Comparison of ENCODE assay signal across 12 cellular contexts in the genomic region with DNA sequence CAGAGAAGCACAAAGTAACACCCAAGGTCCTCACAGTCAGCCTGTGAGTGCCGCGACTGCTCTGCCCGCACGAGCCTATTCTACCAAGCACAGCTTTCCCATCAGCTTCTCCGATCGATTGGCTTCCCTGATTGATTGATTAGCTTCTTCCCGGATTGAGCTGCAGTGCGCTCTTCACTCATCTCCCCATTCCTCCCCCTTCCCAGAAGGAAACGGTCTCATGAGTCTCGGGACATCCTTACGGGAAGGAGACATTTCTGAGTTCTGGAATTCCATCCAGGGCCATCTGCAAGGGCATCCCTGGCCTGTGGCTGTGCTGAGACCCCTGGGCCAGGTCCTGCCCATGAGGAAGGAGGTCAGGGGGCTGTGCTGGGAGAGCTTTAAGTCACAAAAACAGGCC. TPM values are rescaled to one million over a fixed set of nuclear protein-coding genes. Genes with fewer than 3 reads are reported as not detected.
DNase-seq lines count a peak whose midpoint lies in the region; ATAC-seq and TF ChIP-seq lines count a peak whose summit lies in the region.
"Had no signal": no experiment of that assay in that cellular context is flagged by ENCODE, and none has a peak within 500 bp of the region (broad histone marks: within the 10 kb centered on the region; RNA-seq: fewer than 3 reads in every experiment).

No MANE protein-coding gene starts in this region.

- CTCF ChIA-PET in activated B cell treated with CpG ODN at 0.5 μM for 24 hours (lab: Charles Lee) = interaction anchor here (0.5 to 2.4 kb wide), 3 partner anchors 24 to 92 kb away, joined by 3 to 11 read pairs (median 4); no protein-coding TSS in a partner anchor

- no peaks in the 10 kb centered on the region for H3K27me3 ChIP-seq in lower lobe of right lung (ENCODE audit: low read depth)

- H3K36me3 Mint-ChIP-seq in activated T-cell treated with anti-CD3 and anti-CD28 coated beads, Interleukin-2, amount 50 U/mL, for 72 hours (ENCODE audit: insufficient read depth in 2 of 2) = no peaks in the 10 kb centered on the region
- H3K36me3 Mint-ChIP-seq in activated T-cell treated with anti-CD3 and anti-CD28 coated beads, Interleukin-2, amount 50 U/mL, for 4 hours (ENCODE audit: insufficient read depth) = no peaks in the 10 kb centered on the region
- H3K36me3 Mint-ChIP-seq in activated B cell treated with CpG ODN at 0.5 μM for 24 hours (ENCODE audit: low read depth) (peaks cover 5% of the 10 kb centered on the region), type B pancreatic cell (no peaks in the 10 kb centered on the region)
- H3K36me3 Mint-ChIP-seq: activated naive CD4-positive, alpha-beta T cell treated with anti-CD3 and anti-CD28 coated beads, Interleukin-2, amount 50 U/mL, for 72 hours had no signal

- peaks cover 89% of the 10 kb centered on the region for H3K4me1 ChIP-seq in lower lobe of right lung

- TF ChIP-seq CTCF in activated B cell treated with CpG ODN at 0.5 μM for 24 hours (IDR thresholded peaks at IDR 0.05) = no peak
- TF ChIP-seq CTCF in lower lobe of right lung (IDR thresholded peaks at IDR 0.05) = no peak
- TF ChIP-seq CTCF in type B pancreatic cell (conservative IDR thresholded peaks at IDR 0.05) = no peak

- H3K4me3 Mint-ChIP-seq in activated T-cell treated with anti-CD3 and anti-CD28 coated beads, Interleukin-2, amount 50 U/mL, for 72 hours = peak overlapping the region; percentile 3 to 17
- no peak overlapping the region for H3K4me3 Mint-ChIP-seq in activated T-cell treated with anti-CD3 and anti-CD28 coated beads, Interleukin-2, amount 50 U/mL, for 4 hours
- H3K4me3 Mint-ChIP-seq in activated B cell treated with CpG ODN at 0.5 μM for 24 hours (peak overlapping the region; percentile 68), type B pancreatic cell (peak overlapping the region; percentile 42)

- no peaks in the 10 kb centered on the region for H3K9me3 Mint-ChIP-seq in activated T-cell treated with anti-CD3 and anti-CD28 coated beads, Interleukin-2, amount 50 U/mL, for 72 hours
- H3K9me3 Mint-ChIP-seq in activated T-cell treated with anti-CD3 and anti-CD28 coated beads, Interleukin-2, amount 50 U/mL, for 4 hours = no peaks in the 10 kb centered on the region
- H3K9me3 Mint-ChIP-seq in activated B cell treated with CpG ODN at 0.5 μM for 24 hours (no peaks in the 10 kb centered on the region), type B pancreatic cell (no peaks in the 10 kb centered on the region)
- H3K9me3 Mint-ChIP-seq: activated naive CD4-positive, alpha-beta T cell treated with anti-CD3 and anti-CD28 coated beads, Interleukin-2, amount 50 U/mL, for 72 hours had no signal

- peak overlapping the region; percentile 77 for H3K27ac ChIP-seq in lower lobe of right lung

- H3K36me3 ChIP-seq in lower lobe of right lung = peaks cover 20% of the 10 kb centered on the region

- POLR2A ChIA-PET in activated B cell treated with CpG ODN at 0.5 μM for 24 hours (lab: Charles Lee) = interaction anchor here (0.9 to 1.3 kb wide), 5 partner anchors 9 to 90 kb away, joined by 4 to 8 read pairs (median 6); partner anchors contain the start of genes PIEZO1 and TRAPPC2L

- H3K4me1 Mint-ChIP-seq in activated T-cell treated with anti-CD3 and anti-CD28 coated beads, Interleukin-2, amount 50 U/mL, for 72 hours (ENCODE audit: low read depth) = peaks cover 32% of the 10 kb centered on the region
- H3K4me1 Mint-ChIP-seq in activated T-cell treated with anti-CD3 and anti-CD28 coated beads, Interleukin-2, amount 50 U/mL, for 4 hours (ENCODE audit: low read depth) = peaks cover 36% of the 10 kb centered on the region
- peaks cover 56% of the 10 kb centered on the region for H3K4me1 Mint-ChIP-seq in activated B cell treated with CpG ODN at 0.5 μM for 24 hours
- peaks cover 28% of the 10 kb centered on the region for H3K4me1 Mint-ChIP-seq in type B pancreatic cell (ENCODE audit: unreplicated experiment)

- no peaks in the 10 kb centered on the region for H3K27me3 Mint-ChIP-seq in activated T-cell treated with anti-CD3 and anti-CD28 coated beads, Interleukin-2, amount 50 U/mL, for 72 hours (ENCODE audit: low read depth)
- no peaks in the 10 kb centered on the region for H3K27me3 Mint-ChIP-seq in activated T-cell treated with anti-CD3 and anti-CD28 coated beads, Interleukin-2, amount 50 U/mL, for 4 hours (ENCODE audit: low read depth)
- H3K27me3 Mint-ChIP-seq in activated B cell treated with CpG ODN at 0.5 μM for 24 hours (no peaks in the 10 kb centered on the region), type B pancreatic cell (no peaks in the 10 kb centered on the region)

- no peak overlapping the region for H3K4me3 ChIP-seq in lower lobe of right lung

- intact Hi-C loops in activated B cell treated with CpG ODN at 0.5 μM for 24 hours (cut with micrococcal nuclease) (loop anchor here (2.0 kb wide), 1 partner anchor 14 kb away; no protein-coding TSS in a partner anchor), lower lobe of right lung (cut with DNase I) (no loop called here)

- H3K9me3 ChIP-seq in lower lobe of right lung = no peaks in the 10 kb centered on the region

- no peak for ATAC-seq in activated T-cell treated with anti-CD3 and anti-CD28 coated beads, Interleukin-2, amount 50 U/mL, for 72 hours (replicated peaks in 1 of 2)
- ATAC-seq in activated T-cell treated with anti-CD3 and anti-CD28 coated beads, Interleukin-2, amount 50 U/mL, for 4 hours = no peak
- no peak for ATAC-seq in activated B cell treated with CpG ODN at 0.5 μM for 24 hours (ENCODE audit: low read depth)
- no peak for ATAC-seq in lower lobe of right lung
- ATAC-seq: activated naive CD4-positive, alpha-beta T cell treated with anti-CD3 and anti-CD28 coated beads, Interleukin-2, amount 50 U/mL, for 72 hours; HepG2 had no signal

- peak overlapping the region; percentile 26 for H3K27ac Mint-ChIP-seq in activated T-cell treated with anti-CD3 and anti-CD28 coated beads, Interleukin-2, amount 50 U/mL, for 72 hours
- H3K27ac Mint-ChIP-seq in activated B cell treated with CpG ODN at 0.5 μM for 24 hours = peak overlapping the region; percentile 73
- peak overlapping the region; percentile 37 for H3K27ac Mint-ChIP-seq in type B pancreatic cell
- H3K27ac Mint-ChIP-seq: activated naive CD4-positive, alpha-beta T cell treated with anti-CD3 and anti-CD28 coated beads, Interleukin-2, amount 50 U/mL, for 72 hours had no signal

- no peak for DNase-seq in activated T-cell treated with anti-CD3 and anti-CD28 coated beads, Interleukin-2, amount 50 U/mL, for 72 hours
- DNase-seq in activated T-cell treated with anti-CD3 and anti-CD28 coated beads, Interleukin-2, amount 50 U/mL, for 4 hours = no peak
- DNase-seq in activated B cell treated with CpG ODN at 0.5 μM for 24 hours (no peak), lower lobe of right lung (no peak), type B pancreatic cell (ENCODE audit: extremely low spot score, unreplicated experiment) (no peak), NCI-H1436 treated with DMSO at 0.1 percent for 48 hours (lab: John Stamatoyannopoulos, UW) (no peak), NCI-H526 treated with DMSO at 0.1 percent for 48 hours (lab: John Stamatoyannopoulos, UW) (no peak), T-helper 1 cell (no peak)
- DNase-seq: MV-4-11; NK-92 treated with Interleukin-12 subunit alpha and Interleukin-12 subunit beta, amount 100 ng/mL, for 24 hours had no signal

RNA-seq across cellular contexts. Expression of gene PIEZO1, which starts 18.0 kb away (rescaled TPM):
- total RNA-seq in activated T-cell treated with anti-CD3 and anti-CD28 coated beads, Interleukin-2, amount 50 U/mL, for 72 hours = 100 to 1,000 TPM in 1 of 2 donors, 10 to 100 TPM in 1; 94.1 to 141 TPM
- total RNA-seq in activated T-cell treated with anti-CD3 and anti-CD28 coated beads, Interleukin-2, amount 50 U/mL, for 4 hours = 100 to 1,000 TPM; 116 to 171 (median 139) TPM
- 75.2 and 85.9 TPM in 2 replicates for total RNA-seq in activated B cell treated with CpG ODN at 0.5 μM for 24 hours
- total RNA-seq in lower lobe of right lung = 164 TPM
- 33.3 and 94.7 TPM in 2 replicates for total RNA-seq in type B pancreatic cell (ENCODE audit: low replicate concordance)

RNA-seq across cellular contexts. Expression of gene CDT1, which starts 36.6 kb away (rescaled TPM):
- 100 to 1,000 TPM; 167 to 172 TPM for total RNA-seq in activated T-cell treated with anti-CD3 and anti-CD28 coated beads, Interleukin-2, amount 50 U/mL, for 72 hours
- total RNA-seq in activated T-cell treated with anti-CD3 and anti-CD28 coated beads, Interleukin-2, amount 50 U/mL, for 4 hours = 10 to 100 TPM; 81.0 to 96.4 (median 87.2) TPM
- total RNA-seq in activated B cell treated with CpG ODN at 0.5 μM for 24 hours = 4.3 and 5.5 TPM in 2 replicates
- 3.5 TPM for total RNA-seq in lower lobe of right lung
- 17.7 and 36.8 TPM in 2 replicates for total RNA-seq in type B pancreatic cell (ENCODE audit: low replicate concordance)

RNA-seq across cellular contexts. Expression of gene APRT, which starts 44.8 kb away (rescaled TPM):
- 100 to 1,000 TPM; 116 to 139 TPM for total RNA-seq in activated T-cell treated with anti-CD3 and anti-CD28 coated beads, Interleukin-2, amount 50 U/mL, for 72 hours
- 100 to 1,000 TPM; 534 to 566 (median 566) TPM for total RNA-seq in activated T-cell treated with anti-CD3 and anti-CD28 coated beads, Interleukin-2, amount 50 U/mL, for 4 hours
- 198 and 209 TPM in 2 replicates for total RNA-seq in activated B cell treated with CpG ODN at 0.5 μM for 24 hours
- 87.8 TPM for total RNA-seq in lower lobe of right lung
- 116 and 153 TPM in 2 replicates for total RNA-seq in type B pancreatic cell (ENCODE audit: low replicate concordance)
